Comparison of ENCODE assay signal across 15 cellular contexts in genomic region chr14:102213984-102214658, GRCh38.
DNase-seq lines count a peak whose midpoint lies in the region; ATAC-seq, FAIRE-seq and TF ChIP-seq lines count a peak whose summit lies in the region.
"Had no signal": no experiment of that assay in that cellular context is flagged by ENCODE, and none has a peak within 500 bp of the region (broad histone marks: within the 10 kb centered on the region; RNA-seq: fewer than 3 reads in every experiment).

No MANE protein-coding gene starts in this region.

- CTCF ChIA-PET in activated naive CD4-positive, alpha-beta T cell treated with anti-CD3 and anti-CD28 coated beads for 36 hours (lab: Charles Lee), result interaction anchor here (1.1 kb wide), 1 partner anchor 22 kb away, joined by 5 read pairs; no protein-coding TSS in a partner anchor

- H3K4me3 Mint-ChIP-seq in activated naive CD4-positive, alpha-beta T cell treated with anti-CD3 and anti-CD28 coated beads for 36 hours, result no peak overlapping the region
- H3K4me3 Mint-ChIP-seq: activated T-helper 1 cell treated with anti-CD3 and anti-CD28 coated beads, Interleukin-12 subunit alpha, Interleukin-12 subunit beta, Interleukin-2, Interleukin-4 antibody, amounts not matched to agents 30 ng/mL and 10 ng/mL and 1 ng/mL, durations not matched to agents 14 hours and 24 hours and 36 hours; effector memory CD8-positive, alpha-beta T cell had no signal

- H3K4me3 ChIP-seq in DOHH2 (ENCODE audit: low read length) (no peak overlapping the region), Loucy (ENCODE audit: low read length, poor library complexity, severe bottlenecking) (no peak overlapping the region), pancreas (no peak overlapping the region)
- H3K4me3 ChIP-seq: spleen, thoracic aorta had no signal

- H3K9me3 Mint-ChIP-seq in activated naive CD4-positive, alpha-beta T cell treated with anti-CD3 and anti-CD28 coated beads for 36 hours, result no peaks in the 10 kb centered on the region
- H3K9me3 Mint-ChIP-seq: activated T-helper 1 cell treated with anti-CD3 and anti-CD28 coated beads, Interleukin-12 subunit alpha, Interleukin-12 subunit beta, Interleukin-2, Interleukin-4 antibody, amounts not matched to agents 30 ng/mL and 10 ng/mL and 1 ng/mL, durations not matched to agents 14 hours and 24 hours and 36 hours; effector memory CD8-positive, alpha-beta T cell had no signal

- H3K36me3 ChIP-seq in DOHH2 (ENCODE audit: control insufficient read depth, low read length), result peaks cover 17% of the 10 kb centered on the region
- H3K36me3 ChIP-seq in Loucy (ENCODE audit: insufficient read depth, low read length), result peaks cover 31% of the 10 kb centered on the region; the same call in 1 of the 2 replicates
- peaks cover 0 to 12% (median 0%) of the 10 kb centered on the region in 3 donors for H3K36me3 ChIP-seq in pancreas

- H4K20me1 ChIP-seq in DOHH2 (ENCODE audit: control insufficient read depth, insufficient read depth, low read depth, low read length) (peaks cover 4% of the 10 kb centered on the region; the same call in 1 of the 2 replicates), Loucy (ENCODE audit: insufficient read depth, low read length, poor library complexity, severe bottlenecking) (no peaks in the 10 kb centered on the region)

- no peak for ATAC-seq in pancreas
- ATAC-seq in HG03342 (IDR thresholded peaks at IDR 0.05; ENCODE audit: unreplicated experiment), result no peak
- ATAC-seq: effector memory CD8-positive, alpha-beta T cell; left colon had no signal

- DNase-seq in pancreas (no peak), islet precursor cell (no peak), GM13977 (ENCODE audit: low spot score) (no peak)
- no peak for DNase-seq in activated naive CD4-positive, alpha-beta T cell treated with anti-CD3 and anti-CD28 coated beads for 36 hours
- DNase-seq: activated CD4-positive, alpha-beta T cell treated with anti-CD3 and anti-CD28 coated beads, Interleukin-2, amount 50 U/mL, for 1 hour; effector memory CD8-positive, alpha-beta T cell; left colon; NCI-H1694 treated with DMSO at 0.1 percent for 48 hours; spleen had no signal

- H3K4me1 Mint-ChIP-seq in activated naive CD4-positive, alpha-beta T cell treated with anti-CD3 and anti-CD28 coated beads for 36 hours (ENCODE audit: low read depth), result no peaks in the 10 kb centered on the region

- H3K27ac Mint-ChIP-seq in activated naive CD4-positive, alpha-beta T cell treated with anti-CD3 and anti-CD28 coated beads for 36 hours, result no peak overlapping the region
- H3K27ac Mint-ChIP-seq: activated T-helper 1 cell treated with anti-CD3 and anti-CD28 coated beads, Interleukin-12 subunit alpha, Interleukin-12 subunit beta, Interleukin-2, Interleukin-4 antibody, amounts not matched to agents 30 ng/mL and 10 ng/mL and 1 ng/mL, durations not matched to agents 14 hours and 24 hours and 36 hours; effector memory CD8-positive, alpha-beta T cell had no signal

- H3K27me3 ChIP-seq in DOHH2 (ENCODE audit: control insufficient read depth, low read length), result no peaks in the 10 kb centered on the region
- no peaks in the 10 kb centered on the region for H3K27me3 ChIP-seq in Loucy (ENCODE audit: insufficient read depth, low read length, poor library complexity, severe bottlenecking)
- no peaks in the 10 kb centered on the region for H3K27me3 ChIP-seq in pancreas
- H3K27me3 ChIP-seq: spleen had no signal

- H3F3A ChIP-seq in DOHH2 (ENCODE audit: control insufficient read depth, insufficient read depth) (no peaks in the 10 kb centered on the region), Loucy (ENCODE audit: low read depth) (no peaks in the 10 kb centered on the region)

- H3K79me2 ChIP-seq in DOHH2 (ENCODE audit: control insufficient read depth, low read length) (peaks cover 8% of the 10 kb centered on the region; the same call in 1 of the 2 replicates), Loucy (ENCODE audit: insufficient read depth, low read length) (no peaks in the 10 kb centered on the region)

- peaks cover 6% of the 10 kb centered on the region for H3K4me1 ChIP-seq in DOHH2 (ENCODE audit: control insufficient read depth, low read length)
- no peaks in the 10 kb centered on the region for H3K4me1 ChIP-seq in Loucy (ENCODE audit: insufficient read depth, low read length, poor library complexity, severe bottlenecking)
- H3K4me1 ChIP-seq in pancreas, result no peaks in the 10 kb centered on the region

- no peak overlapping the region for H3K9ac ChIP-seq in Loucy (ENCODE audit: low read depth, low read length, poor library complexity, severe bottlenecking)

- H3K27ac ChIP-seq in DOHH2 (ENCODE audit: low read depth, low read length), result no peak overlapping the region
- H3K27ac ChIP-seq in cingulate gyrus (ENCODE audit: low read depth, low read length), result peak overlapping the region; percentile 35
- H3K27ac ChIP-seq in pancreas, result no peak overlapping the region
- H3K27ac ChIP-seq: spleen, thoracic aorta had no signal

- peaks cover 3% of the 10 kb centered on the region for H3K36me3 Mint-ChIP-seq in activated naive CD4-positive, alpha-beta T cell treated with anti-CD3 and anti-CD28 coated beads for 36 hours (ENCODE audit: low read depth)

- FAIRE-seq in pancreas (lab: Jason Lieb, UNC), result peak; percentile 29

- in situ Hi-C loops in GM13977 (cut with MboI; ENCODE audit: low pct_unique_long_range_greater_than_20kb, low sequenced_read_pairs, unreplicated experiment), result no loop called here

- peak; percentile 31 for TF ChIP-seq CTCF in DOHH2 (IDR thresholded peaks at IDR 0.05; ENCODE audit: low read depth, low read length, poor library complexity, severe bottlenecking)
- peak; percentile 36 for TF ChIP-seq CTCF in Loucy (conservative IDR thresholded peaks at IDR 0.05; ENCODE audit: low read length)
- TF ChIP-seq CTCF in pancreas (IDR thresholded peaks at IDR 0.05), result no peak
- TF ChIP-seq CTCF in GM13977 (IDR thresholded peaks at IDR 0.05; ENCODE audit: extremely low read depth, insufficient read depth, missing control alignments), result no peak

- 91 to 92% methylated on average over 25 of the region's 25 CpGs for WGBS in pancreas, 2 donors

- H3K9me3 ChIP-seq in DOHH2 (ENCODE audit: control insufficient read depth, insufficient read depth, low read length) (no peaks in the 10 kb centered on the region), Loucy (ENCODE audit: insufficient read depth, low read depth, low read length) (no peaks in the 10 kb centered on the region), pancreas (no peaks in the 10 kb centered on the region)
- H3K9me3 ChIP-seq: spleen, thoracic aorta had no signal

- intact Hi-C loops in pancreas (cut with DNase I), result no loop called here
- intact Hi-C loops in activated naive CD4-positive, alpha-beta T cell treated with anti-CD3 and anti-CD28 coated beads for 36 hours (cut with micrococcal nuclease), result no loop called here

- H2AFZ ChIP-seq in Loucy (ENCODE audit: low read length), result no peak overlapping the region

- H3K4me2 ChIP-seq in DOHH2 (ENCODE audit: low read length) (no peak overlapping the region), Loucy (ENCODE audit: low read depth, low read length, poor library complexity, severe bottlenecking) (no peak overlapping the region)

- no peaks in the 10 kb centered on the region for H3K27me3 Mint-ChIP-seq in activated naive CD4-positive, alpha-beta T cell treated with anti-CD3 and anti-CD28 coated beads for 36 hours (ENCODE audit: low read depth)
- H3K27me3 Mint-ChIP-seq: effector memory CD8-positive, alpha-beta T cell had no signal

- H3K9me2 ChIP-seq in DOHH2 (replicated peaks; ENCODE audit: control insufficient read depth, low read length), result no peaks in the 10 kb centered on the region
- no peaks in the 10 kb centered on the region for H3K9me2 ChIP-seq in Loucy (replicated peaks; ENCODE audit: low read depth, low read length)

Comparison
In these comparisons a context has a peak if more than half of its experiments do, and no peak if none do; other contexts are left out.
1. CTCF ChIP-seq: peak in DOHH2 (single experiment) and Loucy (single experiment); none in pancreas (0 of 4) and GM13977 (single experiment).